In the genomic region with DNA sequence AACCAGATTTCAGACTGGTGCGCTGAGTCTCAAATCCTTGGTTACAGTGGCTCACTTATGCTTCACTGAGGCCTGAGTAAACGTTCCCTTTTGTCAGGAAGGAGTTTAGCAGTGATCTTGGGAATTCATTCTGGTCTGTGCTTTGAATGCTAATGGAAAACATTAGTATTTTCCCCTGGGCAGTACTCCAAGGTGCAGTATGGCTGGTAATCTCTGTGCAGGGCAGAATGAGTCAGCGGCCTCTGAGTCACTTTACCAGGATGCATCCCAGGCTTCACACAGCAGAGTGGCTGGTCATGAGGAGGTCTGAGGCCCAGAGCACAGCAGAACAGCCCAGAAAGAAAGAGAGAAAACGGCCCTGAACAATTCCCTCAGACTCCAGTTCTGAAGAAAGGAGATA, we compare ENCODE assay signal across 8 cellular contexts. TPM values are rescaled to one million over a fixed set of nuclear protein-coding genes. Genes with fewer than 3 reads are reported as not detected.
DNase-seq lines count a peak whose midpoint lies in the region; ATAC-seq, FAIRE-seq and TF ChIP-seq lines count a peak whose summit lies in the region.
"Had no signal": no experiment of that assay in that cellular context is flagged by ENCODE, and none has a peak within 500 bp of the region (broad histone marks: within the 10 kb centered on the region; RNA-seq: fewer than 3 reads in every experiment).

No MANE protein-coding gene starts in this region.

- 48 to 49% methylated on average over 4 of the region's 4 CpGs for WGBS in body of pancreas, 2 donors

- no peak overlapping the region for H3K4me3 ChIP-seq in body of pancreas
- no peak overlapping the region for H3K4me3 ChIP-seq in kidney (ENCODE audit: low read length in 2 of 2)
- H3K4me3 ChIP-seq: SK-N-MC had no signal

- peak overlapping the region in 1 of 4 donors; percentile 10 for H3K27ac ChIP-seq in body of pancreas
- H3K27ac ChIP-seq in kidney (ENCODE audit: low read depth in 2 of 2, low read length in 2 of 2), result no peak overlapping the region
- H3K27ac ChIP-seq: SK-N-MC had no signal

- no peaks in the 10 kb centered on the region for H3K36me3 ChIP-seq in body of pancreas (replicated peaks in 1 of 2; ENCODE audit: insufficient read depth in 1 of 2, low read depth in 2 of 2)
- no peaks in the 10 kb centered on the region for H3K36me3 ChIP-seq in kidney (ENCODE audit: control insufficient read depth in 1 of 2, insufficient read depth in 2 of 2, low read length in 2 of 2)

- H3K9me3 ChIP-seq in body of pancreas, result no peaks in the 10 kb centered on the region
- H3K9me3 ChIP-seq in kidney (ENCODE audit: control insufficient read depth in 1 of 2, low read length in 2 of 2), result no peaks in the 10 kb centered on the region

- H3K9ac ChIP-seq in kidney (ENCODE audit: low read length in 2 of 2), result no peak overlapping the region

- TF ChIP-seq POLR2A in body of pancreas (IDR thresholded peaks at IDR 0.05), result no peak

- no peak for TF ChIP-seq CTCF in body of pancreas (IDR thresholded peaks at IDR 0.05)
- no peak for TF ChIP-seq CTCF in kidney (IDR thresholded peaks at IDR 0.05; ENCODE audit: borderline replicate concordance, extremely low read depth, insufficient read depth)

- DNase-seq in HTR-8/SVneo (ENCODE audit: insufficient read length, low spot score) (peak; percentile 71), body of pancreas (peak; percentile 15 to 80 (median 54)), kidney (peak; percentile 86), superior temporal gyrus (ENCODE audit: extremely low spot score) (peak; percentile 85), 8988T (no peak)
- DNase-seq in stimulated activated CD4-positive, alpha-beta T cell treated with anti-CD3 and anti-CD28 coated beads, Interleukin-2, amount 100 ng/mL, for 48 hours, result no peak
- DNase-seq in activated effector memory CD4-positive, alpha-beta T cell treated with Interleukin-2 at 50 U/mL for 16 hours, result no peak

- peak; percentile 50 for ATAC-seq in body of pancreas

- H3K27me3 ChIP-seq in body of pancreas, result no peaks in the 10 kb centered on the region

- H3K4me1 ChIP-seq in body of pancreas (no peaks in the 10 kb centered on the region), kidney (ENCODE audit: control insufficient read depth in 1 of 2, insufficient read depth in 1 of 2, low read depth in 1 of 2, low read length in 2 of 2) (no peaks in the 10 kb centered on the region)

- peak; percentile 93 for FAIRE-seq in HTR-8/SVneo (lab: Jason Lieb, UNC)
- no peak for FAIRE-seq in kidney (lab: Jason Lieb, UNC)

- intact Hi-C loops in body of pancreas (cut with DNase I), result no loop called here
- intact Hi-C loops in kidney (cut with DNase I), result no loop called here

RNA-seq across cellular contexts. Expression of a gene that starts 54.0 kb away (rescaled TPM):
- total RNA-seq in body of pancreas, result not detected
- not detected for total RNA-seq in kidney
- 0.11 TPM for polyA plus RNA-seq in kidney (ENCODE audit: insufficient read depth, low read depth, low replicate concordance)

Comparison
In these comparisons a context has a peak if more than half of its experiments do, and no peak if none do; other contexts are left out.
1. DNase-seq: peak in HTR-8/SVneo (single experiment), body of pancreas (4 of 4), kidney (single experiment) and superior temporal gyrus (single experiment); none in stimulated activated CD4-positive, alpha-beta T cell treated with anti-CD3 and anti-CD28 coated beads, Interleukin-2, amount 100 ng/mL, for 48 hours (0 of 2), activated effector memory CD4-positive, alpha-beta T cell treated with Interleukin-2 at 50 U/mL for 16 hours (single experiment) and 8988T (single experiment).